8 cellular contexts compared by ENCODE assay signal in genomic region chr15:57527382-57528091, GRCh38.
DNase-seq lines count a peak whose midpoint lies in the region; ATAC-seq and TF ChIP-seq lines count a peak whose summit lies in the region.

No MANE protein-coding gene starts in this region.

- BruUV-seq in MCF 10A (replicated peaks; lab: Mats Ljungman, UMichigan) = no TSS peak

- no peaks in the 10 kb centered on the region for H3K4me1 Mint-ChIP-seq in MCF 10A (ENCODE audit: insufficient read depth, unreplicated experiment)

- ATAC-seq in GM21619 (IDR thresholded peaks at IDR 0.05; ENCODE audit: unreplicated experiment) = no peak

- CTCF ChIA-PET in MCF 10A (lab: Yijun Ruan, JAX) = interaction anchor here (0.5 to 5.6 kb wide), 60 partner anchors 10 to 1651 kb away, joined by 3 to 400 read pairs (median 5); partner anchors contain the start of gene CGNL1

- no peaks in the 10 kb centered on the region for H3K36me3 Mint-ChIP-seq in MCF 10A (ENCODE audit: insufficient read depth, unreplicated experiment)

- H3K27ac Mint-ChIP-seq in MCF 10A (ENCODE audit: low read depth, unreplicated experiment) = no peak overlapping the region

- no peak overlapping the region for H3K4me3 Mint-ChIP-seq in MCF 10A (ENCODE audit: unreplicated experiment)

- POLR2A ChIA-PET in MCF 10A (lab: Yijun Ruan, JAX) = interaction anchor here (3.8 kb wide), 1 partner anchor 186 kb away, joined by 38 read pairs; no protein-coding TSS in a partner anchor

- no peaks in the 10 kb centered on the region for H3K9me3 Mint-ChIP-seq in MCF 10A (ENCODE audit: unreplicated experiment)

- intact Hi-C loops in MCF 10A (cut with micrococcal nuclease) = loop anchor here (1.0 to 5.0 kb wide), 4 partner anchors 187 to 1031 kb away; no protein-coding TSS in a partner anchor

- peaks cover 2% of the 10 kb centered on the region for H3K27me3 Mint-ChIP-seq in MCF 10A (ENCODE audit: insufficient read depth, unreplicated experiment)

- TF ChIP-seq CTCF in AG09319 (IDR thresholded peaks at IDR 0.05; ENCODE audit: low read depth, low read length) (peak; percentile 45), GM12874 (IDR thresholded peaks at IDR 0.05; ENCODE audit: insufficient read depth, low read depth, low read length) (peak; percentile 36; the same call in 1 of the 2 replicates), MCF 10A (IDR thresholded peaks at IDR 0.05; ENCODE audit: unreplicated experiment) (peak; percentile 63)

- DNase-seq in AG09319 (ENCODE audit: extremely low read depth, low read depth) = peak; percentile 67
- peak; percentile 34 for DNase-seq in KG1 (lab: John Stamatoyannopoulos, UW)
- DNase-seq in NOMO-1 treated with DMSO at 0.1 percent for 48 hours (lab: John Stamatoyannopoulos, UW; ENCODE audit: unreplicated experiment) = peak; percentile 70
- DNase-seq in MCF 10A (ENCODE audit: unreplicated experiment) = peak; percentile 81
- DNase-seq in islet precursor cell = peak; percentile 77
- DNase-seq in stromal cell of bone marrow (ENCODE audit: low read depth) = peak; percentile 79
